In the genomic region with DNA sequence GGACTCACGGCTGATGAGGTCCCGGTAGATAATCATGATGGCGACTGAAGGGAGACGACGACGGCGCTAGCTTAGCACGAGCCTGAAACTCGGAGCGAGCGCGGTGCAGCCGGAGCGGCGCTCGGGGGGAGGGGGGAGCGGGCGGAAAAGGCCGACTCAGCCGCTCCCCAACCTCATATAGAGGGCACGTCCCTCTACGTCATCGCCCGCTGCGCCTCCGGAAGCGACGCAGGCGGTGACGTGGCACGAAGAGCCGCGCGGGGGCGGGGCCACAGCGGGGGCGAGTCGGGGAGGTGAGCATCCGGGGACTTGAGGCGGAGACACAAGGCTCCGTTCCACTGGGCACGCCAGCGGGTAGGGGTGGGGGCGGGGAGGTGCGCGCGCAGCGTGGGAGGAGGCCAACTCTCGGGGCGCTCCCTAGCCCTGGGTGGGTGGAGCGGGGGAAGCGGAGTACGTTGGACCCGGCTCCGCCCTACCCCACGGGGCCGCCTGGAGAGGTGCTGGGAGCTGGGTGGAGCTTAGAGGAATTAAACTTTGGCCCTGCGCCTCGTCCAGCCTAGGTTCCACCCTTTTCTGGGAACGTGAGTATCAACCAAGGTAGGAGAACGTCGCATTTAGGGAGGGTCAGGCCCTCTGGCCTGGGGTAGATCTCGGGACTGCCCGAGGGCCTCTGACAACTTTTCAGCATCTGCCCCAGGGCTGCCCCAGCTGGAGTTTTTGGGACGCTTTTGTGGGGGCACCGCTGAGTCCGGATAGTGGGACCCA, we compare ENCODE assay signal across 1 cellular context.
TF ChIP-seq lines count a peak whose summit lies in the region.

A gene (minus strand): TSS at position 150 of the 765 bp plus-strand sequence. CDS start 114 bp downstream, at position 36.

TF ChIP-seq in WTC11, 78 proteins besides CTCF, POLR2A, EP300 and RAD21 (continued from another document):
- TF ChIP-seq, protein P1, sequence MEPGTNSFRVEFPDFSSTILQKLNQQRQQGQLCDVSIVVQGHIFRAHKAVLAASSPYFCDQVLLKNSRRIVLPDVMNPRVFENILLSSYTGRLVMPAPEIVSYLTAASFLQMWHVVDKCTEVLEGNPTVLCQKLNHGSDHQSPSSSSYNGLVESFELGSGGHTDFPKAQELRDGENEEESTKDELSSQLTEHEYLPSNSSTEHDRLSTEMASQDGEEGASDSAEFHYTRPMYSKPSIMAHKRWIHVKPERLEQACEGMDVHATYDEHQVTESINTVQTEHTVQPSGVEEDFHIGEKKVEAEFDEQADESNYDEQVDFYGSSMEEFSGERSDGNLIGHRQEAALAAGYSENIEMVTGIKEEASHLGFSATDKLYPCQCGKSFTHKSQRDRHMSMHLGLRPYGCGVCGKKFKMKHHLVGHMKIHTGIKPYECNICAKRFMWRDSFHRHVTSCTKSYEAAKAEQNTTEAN (CRISPR knock-in tag; IDR thresholded peaks at IDR 0.05) = no peak; the same call in 1 of the 2 replicates
- TF ChIP-seq ZNF423 (CRISPR knock-in tag; IDR thresholded peaks at IDR 0.05) = no peak
- TF ChIP-seq, protein P2, sequence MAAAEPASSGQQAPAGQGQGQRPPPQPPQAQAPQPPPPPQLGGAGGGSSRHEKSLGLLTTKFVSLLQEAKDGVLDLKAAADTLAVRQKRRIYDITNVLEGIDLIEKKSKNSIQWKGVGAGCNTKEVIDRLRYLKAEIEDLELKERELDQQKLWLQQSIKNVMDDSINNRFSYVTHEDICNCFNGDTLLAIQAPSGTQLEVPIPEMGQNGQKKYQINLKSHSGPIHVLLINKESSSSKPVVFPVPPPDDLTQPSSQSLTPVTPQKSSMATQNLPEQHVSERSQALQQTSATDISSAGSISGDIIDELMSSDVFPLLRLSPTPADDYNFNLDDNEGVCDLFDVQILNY (CRISPR knock-in tag; IDR thresholded peaks at IDR 0.05) = 0 out of 2 replicates have a peak, but pooled peaks have one; percentile 58
- no peak for TF ChIP-seq ZNF138 (CRISPR knock-in tag; conservative IDR thresholded peaks at IDR 0.05)
- peak; percentile 80 for TF ChIP-seq CBFB (CRISPR knock-in tag; IDR thresholded peaks at IDR 0.05; ENCODE audit: low read depth)
- TF ChIP-seq KAT7 (CRISPR knock-in tag; IDR thresholded peaks at IDR 0.05; ENCODE audit: borderline replicate concordance) = peak; percentile 39
- no peak for TF ChIP-seq FOXP1 (CRISPR knock-in tag; IDR thresholded peaks at IDR 0.05; ENCODE audit: borderline replicate concordance)
- TF ChIP-seq PRRX2 (CRISPR knock-in tag; IDR thresholded peaks at IDR 0.05) = no peak
- no peak; the same call in 1 of the 2 replicates for TF ChIP-seq ZNF121 (CRISPR knock-in tag; IDR thresholded peaks at IDR 0.05)
- no peak for TF ChIP-seq MXD4 (CRISPR knock-in tag; IDR thresholded peaks at IDR 0.05; ENCODE audit: borderline replicate concordance)
- TF ChIP-seq SP1 (CRISPR knock-in tag; conservative IDR thresholded peaks at IDR 0.05) = peak; percentile 98
- no peak for TF ChIP-seq NFYB (CRISPR knock-in tag; conservative IDR thresholded peaks at IDR 0.05; ENCODE audit: low read depth)
- peak; percentile 56; the same call in 1 of the 2 replicates for TF ChIP-seq JUN (CRISPR knock-in tag; IDR thresholded peaks at IDR 0.05)
- no peak for TF ChIP-seq NR2C2 (CRISPR knock-in tag; IDR thresholded peaks at IDR 0.05)
- TF ChIP-seq, protein P3, sequence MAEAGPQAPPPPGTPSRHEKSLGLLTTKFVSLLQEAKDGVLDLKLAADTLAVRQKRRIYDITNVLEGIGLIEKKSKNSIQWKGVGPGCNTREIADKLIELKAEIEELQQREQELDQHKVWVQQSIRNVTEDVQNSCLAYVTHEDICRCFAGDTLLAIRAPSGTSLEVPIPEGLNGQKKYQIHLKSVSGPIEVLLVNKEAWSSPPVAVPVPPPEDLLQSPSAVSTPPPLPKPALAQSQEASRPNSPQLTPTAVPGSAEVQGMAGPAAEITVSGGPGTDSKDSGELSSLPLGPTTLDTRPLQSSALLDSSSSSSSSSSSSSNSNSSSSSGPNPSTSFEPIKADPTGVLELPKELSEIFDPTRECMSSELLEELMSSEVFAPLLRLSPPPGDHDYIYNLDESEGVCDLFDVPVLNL (CRISPR knock-in tag; IDR thresholded peaks at IDR 0.05; ENCODE audit: borderline replicate concordance, low read depth) = no peak; the same call in 1 of the 2 replicates
- TF ChIP-seq, protein P4, sequence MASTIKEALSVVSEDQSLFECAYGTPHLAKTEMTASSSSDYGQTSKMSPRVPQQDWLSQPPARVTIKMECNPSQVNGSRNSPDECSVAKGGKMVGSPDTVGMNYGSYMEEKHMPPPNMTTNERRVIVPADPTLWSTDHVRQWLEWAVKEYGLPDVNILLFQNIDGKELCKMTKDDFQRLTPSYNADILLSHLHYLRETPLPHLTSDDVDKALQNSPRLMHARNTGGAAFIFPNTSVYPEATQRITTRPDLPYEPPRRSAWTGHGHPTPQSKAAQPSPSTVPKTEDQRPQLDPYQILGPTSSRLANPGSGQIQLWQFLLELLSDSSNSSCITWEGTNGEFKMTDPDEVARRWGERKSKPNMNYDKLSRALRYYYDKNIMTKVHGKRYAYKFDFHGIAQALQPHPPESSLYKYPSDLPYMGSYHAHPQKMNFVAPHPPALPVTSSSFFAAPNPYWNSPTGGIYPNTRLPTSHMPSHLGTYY (CRISPR knock-in tag; IDR thresholded peaks at IDR 0.05) = no peak
- TF ChIP-seq, protein P5, sequence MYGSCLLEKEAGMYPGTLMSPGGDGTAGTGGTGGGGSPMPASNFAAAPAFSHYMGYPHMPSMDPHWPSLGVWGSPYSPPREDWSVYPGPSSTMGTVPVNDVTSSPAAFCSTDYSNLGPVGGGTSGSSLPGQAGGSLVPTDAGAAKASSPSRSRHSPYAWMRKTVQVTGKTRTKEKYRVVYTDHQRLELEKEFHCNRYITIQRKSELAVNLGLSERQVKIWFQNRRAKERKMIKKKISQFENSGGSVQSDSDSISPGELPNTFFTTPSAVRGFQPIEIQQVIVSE (CRISPR knock-in tag; IDR thresholded peaks at IDR 0.05; ENCODE audit: borderline replicate concordance) = no peak
- TF ChIP-seq, protein P6, sequence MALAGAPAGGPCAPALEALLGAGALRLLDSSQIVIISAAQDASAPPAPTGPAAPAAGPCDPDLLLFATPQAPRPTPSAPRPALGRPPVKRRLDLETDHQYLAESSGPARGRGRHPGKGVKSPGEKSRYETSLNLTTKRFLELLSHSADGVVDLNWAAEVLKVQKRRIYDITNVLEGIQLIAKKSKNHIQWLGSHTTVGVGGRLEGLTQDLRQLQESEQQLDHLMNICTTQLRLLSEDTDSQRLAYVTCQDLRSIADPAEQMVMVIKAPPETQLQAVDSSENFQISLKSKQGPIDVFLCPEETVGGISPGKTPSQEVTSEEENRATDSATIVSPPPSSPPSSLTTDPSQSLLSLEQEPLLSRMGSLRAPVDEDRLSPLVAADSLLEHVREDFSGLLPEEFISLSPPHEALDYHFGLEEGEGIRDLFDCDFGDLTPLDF (CRISPR knock-in tag; IDR thresholded peaks at IDR 0.05) = 0 out of 2 replicates have a peak, but pooled peaks have one; percentile 30
- TF ChIP-seq TEAD4 (CRISPR knock-in tag; IDR thresholded peaks at IDR 0.05) = no peak
- TF ChIP-seq CREB1 (CRISPR knock-in tag; IDR thresholded peaks at IDR 0.05) = no peak
- no peak for TF ChIP-seq RORB (CRISPR knock-in tag; IDR thresholded peaks at IDR 0.05)
- TF ChIP-seq, protein P7, sequence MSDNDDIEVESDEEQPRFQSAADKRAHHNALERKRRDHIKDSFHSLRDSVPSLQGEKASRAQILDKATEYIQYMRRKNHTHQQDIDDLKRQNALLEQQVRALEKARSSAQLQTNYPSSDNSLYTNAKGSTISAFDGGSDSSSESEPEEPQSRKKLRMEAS (CRISPR knock-in tag; IDR thresholded peaks at IDR 0.05) = peak; percentile 69; the same call in 1 of the 2 replicates
